23 cellular contexts compared by ENCODE assay signal in genomic region chr2:127651381-127651809, GRCh38. TPM values are rescaled to one million over a fixed set of nuclear protein-coding genes. Genes with fewer than 3 reads are reported as not detected.
A peak's percentile ranks its signal among the peaks of the same experiment; 100 is the strongest.
DNase-seq lines count a peak whose midpoint lies in the region; ATAC-seq and TF ChIP-seq lines count a peak whose summit lies in the region.
"Had no signal": no experiment of that assay in that cellular context is flagged by ENCODE, and none has a peak within 500 bp of the region (broad histone marks: within the 10 kb centered on the region; RNA-seq: fewer than 3 reads in every experiment).

No MANE protein-coding gene starts in this region.

- POLR2A ChIA-PET in CD4-positive, alpha-beta T cell (lab: Charles Lee) = no interaction called here

- H3K27ac ChIP-seq in Peyer's patch = peak overlapping the region in 3 of 4 donors; percentile 19 to 85 (median 32)
- peak overlapping the region; percentile 56 for H3K27ac ChIP-seq in cardiac muscle cell
- H3K27ac ChIP-seq in mucosa of rectum (ENCODE audit: low read depth in 2 of 2, low read length in 2 of 2) = peak overlapping the region; percentile 3 to 52
- peak overlapping the region; percentile 23 for H3K27ac ChIP-seq in suprapubic skin
- no peak overlapping the region for H3K27ac ChIP-seq in CD4-positive, alpha-beta T cell (ENCODE audit: low read depth, low read length)
- H3K27ac ChIP-seq: ovary had no signal

- no peaks in the 10 kb centered on the region for H3K9me3 Mint-ChIP-seq in stimulated activated effector memory CD8-positive, alpha-beta T cell treated with anti-CD3 and anti-CD28 coated beads, Interleukin-12 subunit alpha, Interleukin-12 subunit beta, amount 100 ng/mL, for 72 hours
- no peaks in the 10 kb centered on the region for H3K9me3 Mint-ChIP-seq in CD4-positive, alpha-beta T cell
- H3K9me3 Mint-ChIP-seq: activated CD4-positive, alpha-beta T cell treated with anti-CD3 and anti-CD28 coated beads, Interleukin-2, amount 10 ng/mL, durations not matched to agents 24 days and 14 days; H9; IgD-negative memory B cell; T-cell had no signal

- no peak overlapping the region for H3K4me3 ChIP-seq in Peyer's patch
- H3K4me3 ChIP-seq in cardiac muscle cell = no peak overlapping the region
- H3K4me3 ChIP-seq in mucosa of rectum (ENCODE audit: low read length in 2 of 2) = no peak overlapping the region
- H3K4me3 ChIP-seq in suprapubic skin = no peak overlapping the region
- H3K4me3 ChIP-seq: ovary, upper lobe of left lung had no signal

- TF ChIP-seq CTCF in Peyer's patch (IDR thresholded peaks at IDR 0.05) = no peak
- TF ChIP-seq CTCF in cardiac muscle cell (IDR thresholded peaks at IDR 0.05; ENCODE audit: low read depth, low read length) = no peak
- no peak for TF ChIP-seq CTCF in suprapubic skin (IDR thresholded peaks at IDR 0.05)
- no peak for TF ChIP-seq CTCF in CD4-positive, alpha-beta T cell (IDR thresholded peaks at IDR 0.05)

- TF ChIP-seq POLR2A in Peyer's patch (IDR thresholded peaks at IDR 0.05) (no peak), suprapubic skin (IDR thresholded peaks at IDR 0.05) (no peak)

- H3K27me3 Mint-ChIP-seq in CD4-positive, alpha-beta T cell = no peaks in the 10 kb centered on the region
- H3K27me3 Mint-ChIP-seq: activated CD4-positive, alpha-beta T cell treated with anti-CD3 and anti-CD28 coated beads, Interleukin-2, amount 10 ng/mL, durations not matched to agents 24 days and 14 days; IgD-negative memory B cell had no signal

- H3K27me3 ChIP-seq in Peyer's patch = no peaks in the 10 kb centered on the region
- H3K27me3 ChIP-seq in cardiac muscle cell = no peaks in the 10 kb centered on the region
- no peaks in the 10 kb centered on the region for H3K27me3 ChIP-seq in mucosa of rectum (ENCODE audit: control insufficient read depth in 2 of 2, insufficient read depth in 2 of 2, low read length in 2 of 2)
- no peaks in the 10 kb centered on the region for H3K27me3 ChIP-seq in suprapubic skin
- H3K27me3 ChIP-seq in CD4-positive, alpha-beta T cell (ENCODE audit: control insufficient read depth, insufficient read depth, low read length) = no peaks in the 10 kb centered on the region
- H3K27me3 ChIP-seq: ovary, upper lobe of left lung had no signal

- H3K4me1 ChIP-seq in Peyer's patch (peaks cover 0 to 15% (median 6%) of the 10 kb centered on the region in 4 donors), cardiac muscle cell (ENCODE audit: low read depth) (peaks cover 17% of the 10 kb centered on the region), mucosa of rectum (ENCODE audit: control insufficient read depth in 2 of 2, insufficient read depth in 2 of 2, low read length in 2 of 2) (peaks cover 0 to 13% of the 10 kb centered on the region in 2 donors), suprapubic skin (peaks cover 34% of the 10 kb centered on the region)

- peaks cover 26% of the 10 kb centered on the region for H3K4me1 Mint-ChIP-seq in stimulated activated effector memory CD8-positive, alpha-beta T cell treated with anti-CD3 and anti-CD28 coated beads, Interleukin-12 subunit alpha, Interleukin-12 subunit beta, amount 100 ng/mL, for 72 hours
- H3K4me1 Mint-ChIP-seq in CD4-positive, alpha-beta T cell (ENCODE audit: low read depth) = peaks cover 30% of the 10 kb centered on the region

- H3K36me3 ChIP-seq in Peyer's patch (peaks cover 0 to 7% (median 0%) of the 10 kb centered on the region in 3 donors), cardiac muscle cell (no peaks in the 10 kb centered on the region), mucosa of rectum (ENCODE audit: control insufficient read depth in 2 of 2, insufficient read depth in 2 of 2, low read length in 2 of 2) (no peaks in the 10 kb centered on the region), suprapubic skin (peaks cover 10% of the 10 kb centered on the region)
- H3K36me3 ChIP-seq: ovary had no signal

- H3K9me3 ChIP-seq in Peyer's patch (no peaks in the 10 kb centered on the region), cardiac muscle cell (ENCODE audit: low read depth) (no peaks in the 10 kb centered on the region), mucosa of rectum (ENCODE audit: control insufficient read depth in 2 of 2, low read length in 2 of 2) (no peaks in the 10 kb centered on the region), suprapubic skin (no peaks in the 10 kb centered on the region)
- no peaks in the 10 kb centered on the region for H3K9me3 ChIP-seq in CD4-positive, alpha-beta T cell (ENCODE audit: control insufficient read depth, low read length)
- H3K9me3 ChIP-seq: ovary, upper lobe of left lung had no signal

- no peak overlapping the region for H3K27ac Mint-ChIP-seq in stimulated activated effector memory CD8-positive, alpha-beta T cell treated with anti-CD3 and anti-CD28 coated beads, Interleukin-12 subunit alpha, Interleukin-12 subunit beta, amount 100 ng/mL, for 72 hours
- H3K27ac Mint-ChIP-seq in CD4-positive, alpha-beta T cell = no peak overlapping the region
- H3K27ac Mint-ChIP-seq: activated CD4-positive, alpha-beta T cell treated with anti-CD3 and anti-CD28 coated beads, Interleukin-2, amount 10 ng/mL, durations not matched to agents 24 days and 14 days; T-cell had no signal

- ATAC-seq in GM21360 (IDR thresholded peaks at IDR 0.05; ENCODE audit: unreplicated experiment) (no peak), HG03457 (IDR thresholded peaks at IDR 0.05; ENCODE audit: unreplicated experiment) (no peak)
- no peak for ATAC-seq in stimulated activated effector memory CD8-positive, alpha-beta T cell treated with anti-CD3 and anti-CD28 coated beads, Interleukin-12 subunit alpha, Interleukin-12 subunit beta, amount 100 ng/mL, for 72 hours
- ATAC-seq in CD4-positive, alpha-beta T cell (ENCODE audit: poor library complexity) = no peak
- ATAC-seq: T-cell had no signal

- CTCF ChIA-PET in CD4-positive, alpha-beta T cell (lab: Charles Lee) = interaction anchor here (5.0 kb wide), 1 partner anchor 60 kb away, joined by 78 read pairs; no protein-coding TSS in a partner anchor

- TF ChIP-seq EP300 in suprapubic skin (IDR thresholded peaks at IDR 0.05) = no peak

- intact Hi-C loops in CD4-positive, alpha-beta T cell (cut with DNase I, micrococcal nuclease) = no loop called here

- H3K4me3 Mint-ChIP-seq in stimulated activated effector memory CD8-positive, alpha-beta T cell treated with anti-CD3 and anti-CD28 coated beads, Interleukin-12 subunit alpha, Interleukin-12 subunit beta, amount 100 ng/mL, for 72 hours = no peak overlapping the region
- H3K4me3 Mint-ChIP-seq in CD4-positive, alpha-beta T cell = no peak overlapping the region
- H3K4me3 Mint-ChIP-seq: activated CD4-positive, alpha-beta T cell treated with anti-CD3 and anti-CD28 coated beads, Interleukin-2, amount 10 ng/mL, durations not matched to agents 24 days and 14 days; H9; T-cell had no signal

- DNase-seq in Peyer's patch (peak in 1 of 3 donors; percentile 41), cardiac muscle cell (ENCODE audit: low read depth in 1 of 2, low spot score in 1 of 2) (no peak), suprapubic skin (ENCODE audit: low spot score in 2 of 2) (no peak)
- no peak for DNase-seq in stimulated activated effector memory CD8-positive, alpha-beta T cell treated with anti-CD3 and anti-CD28 coated beads, Interleukin-12 subunit alpha, Interleukin-12 subunit beta, amount 100 ng/mL, for 72 hours (ENCODE audit: low spot score in 2 of 2)
- DNase-seq in CD4-positive, alpha-beta T cell = no peak
- DNase-seq: activated CD4-positive, alpha-beta T cell treated with anti-CD3 and anti-CD28 coated beads, Interleukin-2, amount 10 ng/mL, durations not matched to agents 24 days and 14 days; activated CD8-positive, alpha-beta memory T cell treated with anti-CD3 and anti-CD28 coated beads, Interleukin-2, amount 50 U/mL, for 48 hours; activated gamma-delta T cell treated with Interleukin-2 at 50 U/mL for 16 hours; H9; MV-4-11; NCI-H2029; ovary; small intestine; stimulated activated CD8-positive, alpha-beta memory T cell treated with anti-CD3 and anti-CD28 coated beads, Interleukin-4, amount 100 ng/mL, for 48 hours; T-cell had no signal

- 92% methylated on average over 22 of the region's 29 CpGs for WGBS in suprapubic skin

- H3K9ac ChIP-seq in mucosa of rectum (ENCODE audit: low read depth in 1 of 2, low read length in 2 of 2) = no peak overlapping the region

- H3K36me3 Mint-ChIP-seq in stimulated activated effector memory CD8-positive, alpha-beta T cell treated with anti-CD3 and anti-CD28 coated beads, Interleukin-12 subunit alpha, Interleukin-12 subunit beta, amount 100 ng/mL, for 72 hours = no peaks in the 10 kb centered on the region
- no peaks in the 10 kb centered on the region for H3K36me3 Mint-ChIP-seq in CD4-positive, alpha-beta T cell (ENCODE audit: low read depth)
- H3K36me3 Mint-ChIP-seq: IgD-negative memory B cell, T-cell had no signal

RNA-seq across cellular contexts. Expression of gene GPR17, which starts 5.4 kb away (rescaled TPM):
- total RNA-seq in Peyer's patch (not detected), cardiac muscle cell (not detected in 2 replicates), suprapubic skin (under 1 TPM in 2 of 4 donors, not detected in 2; 0.48 to 0.52 TPM)
- polyA plus RNA-seq in cardiac muscle cell = 0.09 TPM in 1 of 2 replicates, not detected in the other
- not detected for total RNA-seq in CD4-positive, alpha-beta T cell
- total RNA-seq: activated CD4-positive, alpha-beta T cell treated with anti-CD3 and anti-CD28 coated beads, Interleukin-2, amount 10 ng/mL, durations not matched to agents 24 days and 14 days; chondrocyte; NCI-H460; ovary; T-cell had no signal
- polyA plus RNA-seq: AG04450, IgD-negative memory B cell had no signal

RNA-seq across cellular contexts. Expression of gene LIMS2, which starts 23.9 kb away (rescaled TPM):
- 10 to 100 TPM in 3 of 4 donors, 1 to 10 TPM in 1; 7.7 to 95.7 (median 21.9) TPM for total RNA-seq in Peyer's patch
- total RNA-seq in cardiac muscle cell = 23.2 and 32.9 TPM in 2 replicates
- 35.2 and 48.8 TPM in 2 replicates for polyA plus RNA-seq in cardiac muscle cell
- total RNA-seq in suprapubic skin = 10 to 100 TPM in 2 of 4 donors, 1 to 10 TPM in 2; 9.2 to 40.0 (median 15.4) TPM
- 1 to 10 TPM; 6.1 to 7.0 TPM for total RNA-seq in CD4-positive, alpha-beta T cell
- total RNA-seq: NCI-H460 had no signal

RNA-seq across cellular contexts. Expression of gene SFT2D3, which starts 49.9 kb away (rescaled TPM):
- 10 to 100 TPM in 1 of 4 donors, 1 to 10 TPM in 3; 5.8 to 12.4 (median 8.8) TPM for total RNA-seq in Peyer's patch
- total RNA-seq in cardiac muscle cell = 9.3 and 11.7 TPM in 2 replicates
- 0.13 and 5.9 TPM in 2 replicates for polyA plus RNA-seq in cardiac muscle cell
- total RNA-seq in suprapubic skin = 10 to 100 TPM; 10.2 to 15.9 (median 12.2) TPM
- total RNA-seq in CD4-positive, alpha-beta T cell = 1 to 10 TPM; 8.5 to 8.9 TPM
- polyA plus RNA-seq: IgD-negative memory B cell had no signal
